In the genomic region with DNA sequence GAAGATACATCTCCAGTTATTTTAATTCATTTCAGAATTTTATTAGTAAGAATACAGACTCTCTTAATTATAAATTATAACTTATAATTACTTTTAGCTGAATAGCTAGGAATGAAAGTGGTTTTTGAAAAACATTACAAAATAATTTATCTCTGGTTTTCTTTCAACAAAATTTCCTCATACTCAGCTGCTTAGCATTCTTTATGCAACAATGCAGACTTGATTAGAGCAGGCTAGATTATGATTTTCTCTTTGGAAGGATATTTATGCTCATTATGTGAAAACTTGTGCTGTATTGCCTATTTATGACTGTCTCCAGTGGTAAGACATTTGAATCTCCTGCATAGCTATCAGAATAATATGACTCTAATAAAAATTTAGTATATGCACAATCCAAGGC, we compare ENCODE assay signal across 9 cellular contexts.
"Had no signal": no experiment of that assay in that cellular context is flagged by ENCODE, and none has a peak within 500 bp of the region (broad histone marks: within the 10 kb centered on the region; RNA-seq: fewer than 3 reads in every experiment).

No MANE protein-coding gene starts in this region.

- H3K4me1 ChIP-seq: HAP-1 had no signal

- DNase-seq: GM23248, GOT3, H7, H9, HCEC 1CT, HFFc6 had no signal

- H3K9ac ChIP-seq: GM23248 had no signal

- ATAC-seq: GM23338, HCT116 had no signal

- H3K4me3 ChIP-seq: GM23248, GM23338, HAP-1 had no signal

- H3K4me3 Mint-ChIP-seq: GM23338, H9, HFFc6 had no signal

- H3K4me2 ChIP-seq: GM23338 had no signal

- H3K27ac Mint-ChIP-seq: GM23338, H9, HFFc6 had no signal

- H3K27ac ChIP-seq: GM23248 had no signal

- H3K4me1 Mint-ChIP-seq: GM23338, H9 had no signal

- H2AFZ ChIP-seq: GM23248, GM23338 had no signal

- H3K36me3 ChIP-seq: HAP-1 had no signal

- H3K9me3 ChIP-seq: HAP-1 had no signal
